In genomic region chr2:86062043-86062442, GRCh38 we compare ENCODE assay signal across 14 cellular contexts. TPM values are rescaled to one million over a fixed set of nuclear protein-coding genes. Genes with fewer than 3 reads are reported as not detected.
A peak's percentile ranks its signal among the peaks of the same experiment; 100 is the strongest.
DNase-seq lines count a peak whose midpoint lies in the region; ATAC-seq lines count a peak whose summit lies in the region.
"Had no signal": no experiment of that assay in that cellular context is flagged by ENCODE, and none has a peak within 500 bp of the region (broad histone marks: within the 10 kb centered on the region; RNA-seq: fewer than 3 reads in every experiment).

No MANE protein-coding gene starts in this region.

- ATAC-seq in HG03280 (IDR thresholded peaks at IDR 0.05; ENCODE audit: unreplicated experiment): no peak
- ATAC-seq: activated CD8-positive, alpha-beta T cell treated with anti-CD3 and anti-CD28 coated beads for 36 hours; gastroesophageal sphincter had no signal

- H3K9ac ChIP-seq in adipocyte (ENCODE audit: low read length) (peak overlapping the region; percentile 61), skeletal muscle satellite cell (ENCODE audit: low read depth, low read length) (no peak overlapping the region)

- DNase-seq in H4 (ENCODE audit: low spot score) (peak; percentile 55), adipocyte (ENCODE audit: low read depth) (peak; percentile 58), glomerular visceral epithelial cell (ENCODE audit: extremely low spot score) (peak; percentile 19), RPMI8226 (no peak)
- no peak for DNase-seq in activated CD4-positive, alpha-beta T cell treated with anti-CD3 and anti-CD28 coated beads, Interleukin-2, amount 50 U/mL, for 4 hours
- DNase-seq: activated CD8-positive, alpha-beta T cell treated with anti-CD3 and anti-CD28 coated beads for 36 hours; activated naive CD4-positive, alpha-beta T cell treated with anti-CD3 and anti-CD28 coated beads for 36 hours; COR-L47; cortex of kidney; stimulated activated CD4-positive, alpha-beta T cell treated with anti-CD3 and anti-CD28 coated beads, Interleukin-4, amount 100 ng/mL, for 24 hours; stimulated activated naive CD4-positive, alpha-beta T cell treated with Interleukin-2 at 50 U/mL for 16 hours had no signal

- H3K4me3 ChIP-seq in adipocyte (ENCODE audit: low read length) (peak overlapping the region; percentile 35), skeletal muscle satellite cell (ENCODE audit: low read length) (no peak overlapping the region)
- H3K4me3 ChIP-seq: gastroesophageal sphincter had no signal

- H3K4me2 ChIP-seq in skeletal muscle satellite cell (ENCODE audit: low read length): peak overlapping the region; percentile 28

- H3K27me3 ChIP-seq in adipocyte (replicated peaks; ENCODE audit: control insufficient read depth, insufficient read depth, low read length) (no peaks in the 10 kb centered on the region), skeletal muscle satellite cell (ENCODE audit: control insufficient read depth, insufficient read depth, low read length) (no peaks in the 10 kb centered on the region)
- H3K27me3 ChIP-seq: gastroesophageal sphincter had no signal

- peaks cover 43% of the 10 kb centered on the region for H3K4me1 ChIP-seq in adipocyte (ENCODE audit: control insufficient read depth, insufficient read depth, low read length)
- peaks cover 20% of the 10 kb centered on the region for H3K4me1 ChIP-seq in skeletal muscle satellite cell (ENCODE audit: control insufficient read depth, insufficient read depth, low read length)

- no peaks in the 10 kb centered on the region for H3K9me3 ChIP-seq in adipocyte (ENCODE audit: control insufficient read depth, low read length)
- no peaks in the 10 kb centered on the region for H3K9me3 ChIP-seq in skeletal muscle satellite cell (replicated peaks; ENCODE audit: low read length)
- H3K9me3 ChIP-seq: gastroesophageal sphincter had no signal

- H3K36me3 ChIP-seq in adipocyte (ENCODE audit: control insufficient read depth, insufficient read depth, low read length, severe bottlenecking) (peaks cover 43% of the 10 kb centered on the region), skeletal muscle satellite cell (ENCODE audit: insufficient read depth, low read length) (peaks cover 57% of the 10 kb centered on the region)

RNA-seq across cellular contexts. Expression of gene POLR1A, which starts 43.6 kb away (rescaled TPM):
- total RNA-seq in H4 (2014; rRNA removed; shearing (Covaris generic)): 15.3 and 18.9 TPM in 2 replicates
- total RNA-seq in skeletal muscle satellite cell (2012; rRNA removed): 25.8 and 36.8 TPM in 2 replicates

RNA-seq across cellular contexts. Expression of gene PTCD3, which starts 44.0 kb away (rescaled TPM):
- total RNA-seq in H4 (2014; rRNA removed; shearing (Covaris generic)): 49.5 and 56.0 TPM in 2 replicates
- total RNA-seq in skeletal muscle satellite cell (2012; rRNA removed): 74.0 and 76.2 TPM in 2 replicates

Comparison
In these comparisons a context has a peak if more than half of its experiments do, and no peak if none do; other contexts are left out.
1. DNase-seq: peak in H4 (single experiment), adipocyte (single experiment) and glomerular visceral epithelial cell (single experiment); none in activated CD4-positive, alpha-beta T cell treated with anti-CD3 and anti-CD28 coated beads, Interleukin-2, amount 50 U/mL, for 4 hours (0 of 2) and RPMI8226 (single experiment).